Comparison of ENCODE assay signal across 1 cellular context in the genomic region with DNA sequence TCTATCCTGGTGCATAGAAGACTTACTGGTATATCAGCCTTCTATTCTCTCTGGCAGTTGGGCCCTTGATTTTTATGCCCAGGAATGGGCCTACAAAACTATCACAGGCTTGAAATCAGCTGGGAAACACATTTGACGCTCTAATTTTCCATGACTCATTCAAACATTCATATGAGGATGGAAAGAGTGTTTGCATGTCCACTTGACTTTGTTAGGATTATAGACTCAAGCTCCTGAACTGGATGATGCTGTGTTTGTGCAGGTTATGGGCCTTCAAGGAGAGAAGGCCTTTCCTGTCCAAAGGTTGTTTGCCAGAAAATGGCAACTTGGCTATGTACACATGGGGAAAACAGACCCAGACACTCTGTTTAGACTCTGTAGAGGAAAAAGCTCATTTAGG.
TF ChIP-seq lines count a peak whose summit lies in the region.

No MANE protein-coding gene starts in this region.

TF ChIP-seq in HepG2, 621 proteins besides CTCF, POLR2A, EP300 and RAD21 (continued from another document and continues in another):
- TF ChIP-seq, protein P1, sequence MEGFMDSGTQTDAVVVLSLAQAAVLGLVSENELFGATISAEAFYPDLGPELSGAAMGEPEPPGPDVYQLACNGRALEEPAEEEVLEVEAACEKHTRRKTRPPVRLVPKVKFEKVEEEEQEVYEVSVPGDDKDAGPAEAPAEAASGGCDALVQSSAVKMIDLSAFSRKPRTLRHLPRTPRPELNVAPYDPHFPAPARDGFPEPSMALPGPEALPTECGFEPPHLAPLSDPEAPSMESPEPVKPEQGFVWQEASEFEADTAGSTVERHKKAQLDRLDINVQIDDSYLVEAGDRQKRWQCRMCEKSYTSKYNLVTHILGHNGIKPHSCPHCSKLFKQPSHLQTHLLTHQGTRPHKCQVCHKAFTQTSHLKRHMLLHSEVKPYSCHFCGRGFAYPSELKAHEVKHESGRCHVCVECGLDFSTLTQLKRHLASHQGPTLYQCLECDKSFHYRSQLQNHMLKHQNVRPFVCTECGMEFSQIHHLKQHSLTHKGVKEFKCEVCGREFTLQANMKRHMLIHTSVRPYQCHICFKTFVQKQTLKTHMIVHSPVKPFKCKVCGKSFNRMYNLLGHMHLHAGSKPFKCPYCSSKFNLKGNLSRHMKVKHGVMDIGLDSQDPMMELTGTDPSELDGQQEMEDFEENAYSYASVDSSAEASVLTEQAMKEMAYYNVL (CRISPR knock-in tag; IDR thresholded peaks at IDR 0.05; ENCODE audit: borderline replicate concordance): no peak
- TF ChIP-seq BCL6 (CRISPR knock-in tag; IDR thresholded peaks at IDR 0.05) (peak; percentile 34), SOX5 (CRISPR knock-in tag; IDR thresholded peaks at IDR 0.05; ENCODE audit: borderline replicate concordance) (peak; percentile 47; the same call in 1 of the 2 replicates), ZNF329 (CRISPR knock-in tag; IDR thresholded peaks at IDR 0.05; ENCODE audit: low read depth) (no peak), RFX3 (CRISPR knock-in tag; IDR thresholded peaks at IDR 0.05) (no peak), ETV6 (CRISPR knock-in tag; conservative IDR thresholded peaks at IDR 0.05) (no peak), HHEX (CRISPR knock-in tag; IDR thresholded peaks at IDR 0.05) (no peak), IKZF1 (IDR thresholded peaks at IDR 0.05) (no peak), TBX2 (CRISPR knock-in tag; IDR thresholded peaks at IDR 0.05; ENCODE audit: borderline replicate concordance) (0 out of 2 replicates have a peak, but pooled peaks have one; percentile 29), ZMYM4 (CRISPR knock-in tag; IDR thresholded peaks at IDR 0.05) (peak; percentile 93), ZNF263 (CRISPR knock-in tag; IDR thresholded peaks at IDR 0.05) (no peak), ZNF607 (CRISPR knock-in tag; IDR thresholded peaks at IDR 0.05; ENCODE audit: borderline replicate concordance) (no peak), ZNF441 (CRISPR knock-in tag; IDR thresholded peaks at IDR 0.05; ENCODE audit: borderline replicate concordance) (no peak), ETV5 (CRISPR knock-in tag; IDR thresholded peaks at IDR 0.05; ENCODE audit: borderline replicate concordance) (peak; percentile 83; the same call in 1 of the 2 replicates), ZKSCAN8 (CRISPR knock-in tag; IDR thresholded peaks at IDR 0.05; ENCODE audit: borderline replicate concordance) (peak; percentile 31; the same call in 1 of the 2 replicates), NR2F6 (IDR thresholded peaks at IDR 0.05) (no peak), NR2F6 (CRISPR knock-in tag; IDR thresholded peaks at IDR 0.05) (peak; percentile 36; the same call in 1 of the 2 replicates), SRSF4 (IDR thresholded peaks at IDR 0.05; ENCODE audit: low read depth, low read length, poor library complexity, severe bottlenecking) (no peak), CHD4 (IDR thresholded peaks at IDR 0.05; ENCODE audit: borderline replicate concordance, low read length) (no peak), ZFP36L2 (CRISPR knock-in tag; IDR thresholded peaks at IDR 0.05) (no peak), ZNF367 (CRISPR knock-in tag; IDR thresholded peaks at IDR 0.05; ENCODE audit: borderline replicate concordance) (no peak), MED1 (CRISPR knock-in tag; IDR thresholded peaks at IDR 0.05) (peak; percentile 54), SIX1 (CRISPR knock-in tag; IDR thresholded peaks at IDR 0.05; ENCODE audit: borderline replicate concordance) (peak; percentile 44; the same call in 1 of the 2 replicates), NCOA2 (CRISPR knock-in tag; IDR thresholded peaks at IDR 0.05) (peak; percentile 63; the same call in 1 of the 2 replicates), ONECUT2 (CRISPR knock-in tag; IDR thresholded peaks at IDR 0.05) (no peak), KLF11 (CRISPR knock-in tag; IDR thresholded peaks at IDR 0.05) (no peak), ZKSCAN5 (CRISPR knock-in tag; IDR thresholded peaks at IDR 0.05) (no peak), ZNF510 (CRISPR knock-in tag; IDR thresholded peaks at IDR 0.05; ENCODE audit: low read depth) (no peak), YY1 (IDR thresholded peaks at IDR 0.05; ENCODE audit: insufficient read depth, insufficient replicate concordance, low read depth, low read length) (peak; percentile 76), ZSCAN30 (CRISPR knock-in tag; IDR thresholded peaks at IDR 0.05) (no peak)
- TF ChIP-seq, protein P2, sequence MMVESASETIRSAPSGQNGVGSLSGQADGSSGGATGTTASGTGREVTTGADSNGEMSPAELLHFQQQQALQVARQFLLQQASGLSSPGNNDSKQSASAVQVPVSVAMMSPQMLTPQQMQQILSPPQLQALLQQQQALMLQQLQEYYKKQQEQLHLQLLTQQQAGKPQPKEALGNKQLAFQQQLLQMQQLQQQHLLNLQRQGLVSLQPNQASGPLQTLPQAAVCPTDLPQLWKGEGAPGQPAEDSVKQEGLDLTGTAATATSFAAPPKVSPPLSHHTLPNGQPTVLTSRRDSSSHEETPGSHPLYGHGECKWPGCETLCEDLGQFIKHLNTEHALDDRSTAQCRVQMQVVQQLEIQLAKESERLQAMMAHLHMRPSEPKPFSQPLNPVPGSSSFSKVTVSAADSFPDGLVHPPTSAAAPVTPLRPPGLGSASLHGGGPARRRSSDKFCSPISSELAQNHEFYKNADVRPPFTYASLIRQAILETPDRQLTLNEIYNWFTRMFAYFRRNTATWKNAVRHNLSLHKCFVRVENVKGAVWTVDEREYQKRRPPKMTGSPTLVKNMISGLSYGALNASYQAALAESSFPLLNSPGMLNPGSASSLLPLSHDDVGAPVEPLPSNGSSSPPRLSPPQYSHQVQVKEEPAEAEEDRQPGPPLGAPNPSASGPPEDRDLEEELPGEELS (CRISPR knock-in tag; IDR thresholded peaks at IDR 0.05): peak; percentile 88
- TF ChIP-seq, protein P3, sequence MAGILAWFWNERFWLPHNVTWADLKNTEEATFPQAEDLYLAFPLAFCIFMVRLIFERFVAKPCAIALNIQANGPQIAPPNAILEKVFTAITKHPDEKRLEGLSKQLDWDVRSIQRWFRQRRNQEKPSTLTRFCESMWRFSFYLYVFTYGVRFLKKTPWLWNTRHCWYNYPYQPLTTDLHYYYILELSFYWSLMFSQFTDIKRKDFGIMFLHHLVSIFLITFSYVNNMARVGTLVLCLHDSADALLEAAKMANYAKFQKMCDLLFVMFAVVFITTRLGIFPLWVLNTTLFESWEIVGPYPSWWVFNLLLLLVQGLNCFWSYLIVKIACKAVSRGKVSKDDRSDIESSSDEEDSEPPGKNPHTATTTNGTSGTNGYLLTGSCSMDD (CRISPR knock-in tag; IDR thresholded peaks at IDR 0.05): no peak
- TF ChIP-seq, protein P4, sequence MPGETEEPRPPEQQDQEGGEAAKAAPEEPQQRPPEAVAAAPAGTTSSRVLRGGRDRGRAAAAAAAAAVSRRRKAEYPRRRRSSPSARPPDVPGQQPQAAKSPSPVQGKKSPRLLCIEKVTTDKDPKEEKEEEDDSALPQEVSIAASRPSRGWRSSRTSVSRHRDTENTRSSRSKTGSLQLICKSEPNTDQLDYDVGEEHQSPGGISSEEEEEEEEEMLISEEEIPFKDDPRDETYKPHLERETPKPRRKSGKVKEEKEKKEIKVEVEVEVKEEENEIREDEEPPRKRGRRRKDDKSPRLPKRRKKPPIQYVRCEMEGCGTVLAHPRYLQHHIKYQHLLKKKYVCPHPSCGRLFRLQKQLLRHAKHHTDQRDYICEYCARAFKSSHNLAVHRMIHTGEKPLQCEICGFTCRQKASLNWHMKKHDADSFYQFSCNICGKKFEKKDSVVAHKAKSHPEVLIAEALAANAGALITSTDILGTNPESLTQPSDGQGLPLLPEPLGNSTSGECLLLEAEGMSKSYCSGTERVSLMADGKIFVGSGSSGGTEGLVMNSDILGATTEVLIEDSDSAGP (CRISPR knock-in tag; IDR thresholded peaks at IDR 0.05; ENCODE audit: borderline replicate concordance): no peak
- TF ChIP-seq, protein P5, sequence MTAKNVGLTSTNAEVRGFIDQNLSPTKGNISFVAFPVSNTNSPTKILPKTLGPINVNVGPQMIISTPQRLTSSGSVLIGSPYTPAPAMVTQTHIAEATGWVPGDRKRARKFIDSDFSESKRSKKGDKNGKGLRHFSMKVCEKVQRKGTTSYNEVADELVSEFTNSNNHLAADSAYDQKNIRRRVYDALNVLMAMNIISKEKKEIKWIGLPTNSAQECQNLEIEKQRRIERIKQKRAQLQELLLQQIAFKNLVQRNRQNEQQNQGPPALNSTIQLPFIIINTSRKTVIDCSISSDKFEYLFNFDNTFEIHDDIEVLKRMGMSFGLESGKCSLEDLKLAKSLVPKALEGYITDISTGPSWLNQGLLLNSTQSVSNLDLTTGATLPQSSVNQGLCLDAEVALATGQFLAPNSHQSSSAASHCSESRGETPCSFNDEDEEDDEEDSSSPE (CRISPR knock-in tag; IDR thresholded peaks at IDR 0.05): no peak
- TF ChIP-seq, protein P6, sequence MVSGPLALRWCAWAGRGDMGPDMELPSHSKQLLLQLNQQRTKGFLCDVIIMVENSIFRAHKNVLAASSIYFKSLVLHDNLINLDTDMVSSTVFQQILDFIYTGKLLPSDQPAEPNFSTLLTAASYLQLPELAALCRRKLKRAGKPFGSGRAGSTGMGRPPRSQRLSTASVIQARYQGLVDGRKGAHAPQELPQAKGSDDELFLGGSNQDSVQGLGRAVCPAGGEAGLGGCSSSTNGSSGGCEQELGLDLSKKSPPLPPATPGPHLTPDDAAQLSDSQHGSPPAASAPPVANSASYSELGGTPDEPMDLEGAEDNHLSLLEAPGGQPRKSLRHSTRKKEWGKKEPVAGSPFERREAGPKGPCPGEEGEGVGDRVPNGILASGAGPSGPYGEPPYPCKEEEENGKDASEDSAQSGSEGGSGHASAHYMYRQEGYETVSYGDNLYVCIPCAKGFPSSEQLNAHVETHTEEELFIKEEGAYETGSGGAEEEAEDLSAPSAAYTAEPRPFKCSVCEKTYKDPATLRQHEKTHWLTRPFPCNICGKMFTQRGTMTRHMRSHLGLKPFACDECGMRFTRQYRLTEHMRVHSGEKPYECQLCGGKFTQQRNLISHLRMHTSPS (CRISPR knock-in tag; IDR thresholded peaks at IDR 0.05; ENCODE audit: low read depth): no peak
- TF ChIP-seq, protein P7, sequence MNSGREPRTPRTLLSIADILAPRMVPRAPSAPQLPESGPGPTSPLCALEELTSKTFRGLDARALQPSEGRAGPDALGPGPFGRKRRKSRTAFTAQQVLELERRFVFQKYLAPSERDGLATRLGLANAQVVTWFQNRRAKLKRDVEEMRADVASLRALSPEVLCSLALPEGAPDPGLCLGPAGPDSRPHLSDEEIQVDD (CRISPR knock-in tag; IDR thresholded peaks at IDR 0.05; ENCODE audit: borderline replicate concordance): no peak
- TF ChIP-seq, protein P8, sequence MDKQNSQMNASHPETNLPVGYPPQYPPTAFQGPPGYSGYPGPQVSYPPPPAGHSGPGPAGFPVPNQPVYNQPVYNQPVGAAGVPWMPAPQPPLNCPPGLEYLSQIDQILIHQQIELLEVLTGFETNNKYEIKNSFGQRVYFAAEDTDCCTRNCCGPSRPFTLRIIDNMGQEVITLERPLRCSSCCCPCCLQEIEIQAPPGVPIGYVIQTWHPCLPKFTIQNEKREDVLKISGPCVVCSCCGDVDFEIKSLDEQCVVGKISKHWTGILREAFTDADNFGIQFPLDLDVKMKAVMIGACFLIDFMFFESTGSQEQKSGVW (CRISPR knock-in tag; IDR thresholded peaks at IDR 0.05; ENCODE audit: borderline replicate concordance): no peak
- TF ChIP-seq, protein P9, sequence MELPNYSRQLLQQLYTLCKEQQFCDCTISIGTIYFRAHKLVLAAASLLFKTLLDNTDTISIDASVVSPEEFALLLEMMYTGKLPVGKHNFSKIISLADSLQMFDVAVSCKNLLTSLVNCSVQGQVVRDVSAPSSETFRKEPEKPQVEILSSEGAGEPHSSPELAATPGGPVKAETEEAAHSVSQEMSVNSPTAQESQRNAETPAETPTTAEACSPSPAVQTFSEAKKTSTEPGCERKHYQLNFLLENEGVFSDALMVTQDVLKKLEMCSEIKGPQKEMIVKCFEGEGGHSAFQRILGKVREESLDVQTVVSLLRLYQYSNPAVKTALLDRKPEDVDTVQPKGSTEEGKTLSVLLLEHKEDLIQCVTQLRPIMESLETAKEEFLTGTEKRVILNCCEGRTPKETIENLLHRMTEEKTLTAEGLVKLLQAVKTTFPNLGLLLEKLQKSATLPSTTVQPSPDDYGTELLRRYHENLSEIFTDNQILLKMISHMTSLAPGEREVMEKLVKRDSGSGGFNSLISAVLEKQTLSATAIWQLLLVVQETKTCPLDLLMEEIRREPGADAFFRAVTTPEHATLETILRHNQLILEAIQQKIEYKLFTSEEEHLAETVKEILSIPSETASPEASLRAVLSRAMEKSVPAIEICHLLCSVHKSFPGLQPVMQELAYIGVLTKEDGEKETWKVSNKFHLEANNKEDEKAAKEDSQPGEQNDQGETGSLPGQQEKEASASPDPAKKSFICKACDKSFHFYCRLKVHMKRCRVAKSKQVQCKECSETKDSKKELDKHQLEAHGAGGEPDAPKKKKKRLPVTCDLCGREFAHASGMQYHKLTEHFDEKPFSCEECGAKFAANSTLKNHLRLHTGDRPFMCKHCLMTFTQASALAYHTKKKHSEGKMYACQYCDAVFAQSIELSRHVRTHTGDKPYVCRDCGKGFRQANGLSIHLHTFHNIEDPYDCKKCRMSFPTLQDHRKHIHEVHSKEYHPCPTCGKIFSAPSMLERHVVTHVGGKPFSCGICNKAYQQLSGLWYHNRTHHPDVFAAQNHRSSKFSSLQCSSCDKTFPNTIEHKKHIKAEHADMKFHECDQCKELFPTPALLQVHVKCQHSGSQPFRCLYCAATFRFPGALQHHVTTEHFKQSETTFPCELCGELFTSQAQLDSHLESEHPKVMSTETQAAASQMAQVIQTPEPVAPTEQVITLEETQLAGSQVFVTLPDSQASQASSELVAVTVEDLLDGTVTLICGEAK (IDR thresholded peaks at IDR 0.05): no peak
- TF ChIP-seq, protein P9 (CRISPR knock-in tag; IDR thresholded peaks at IDR 0.05): no peak
